In genomic region chr16:89312194-89312593, GRCh38 we compare ENCODE assay signal across 19 cellular contexts.
DNase-seq lines count a peak whose midpoint lies in the region; ATAC-seq, FAIRE-seq and TF ChIP-seq lines count a peak whose summit lies in the region.
"Had no signal": no experiment of that assay in that cellular context is flagged by ENCODE, and none has a peak within 500 bp of the region (broad histone marks: within the 10 kb centered on the region; RNA-seq: fewer than 3 reads in every experiment).

No MANE protein-coding gene starts in this region.

- no TSS peak for BruUV-seq in A673 (replicated peaks; lab: Mats Ljungman, UMichigan)

- H3K36me3 ChIP-seq in CD4-positive, alpha-beta memory T cell (ENCODE audit: insufficient read depth, low read length), result peaks cover 16% of the 10 kb centered on the region
- H3K36me3 ChIP-seq in astrocyte (ENCODE audit: insufficient read depth, low read length) (peaks cover 12% of the 10 kb centered on the region), A673 (ENCODE audit: insufficient read depth, low read length, poor library complexity, severe bottlenecking) (peaks cover 48% of the 10 kb centered on the region)

- peaks cover 0 to 42% of the 10 kb centered on the region in 2 donors for H3K36me3 Mint-ChIP-seq in CD4-positive, alpha-beta memory T cell
- peaks cover 23% of the 10 kb centered on the region for H3K36me3 Mint-ChIP-seq in astrocyte (ENCODE audit: low read depth, unreplicated experiment)
- H3K36me3 Mint-ChIP-seq in naive thymus-derived CD8-positive, alpha-beta T cell, result peaks cover 0 to 31% (median 0%) of the 10 kb centered on the region in 3 donors

- no peak for TF ChIP-seq CTCF in astrocyte (IDR thresholded peaks at IDR 0.05; ENCODE audit: insufficient read depth, low read depth, low read length)
- no peak for TF ChIP-seq CTCF in A673 (conservative IDR thresholded peaks at IDR 0.05; ENCODE audit: low read depth, low read length)

- H3K9me3 ChIP-seq in CD4-positive, alpha-beta memory T cell (ENCODE audit: control insufficient read depth in 1 of 2, low read length in 2 of 2), result no peaks in the 10 kb centered on the region
- no peaks in the 10 kb centered on the region for H3K9me3 ChIP-seq in astrocyte (ENCODE audit: insufficient read depth, low read depth, low read length)
- no peaks in the 10 kb centered on the region for H3K9me3 ChIP-seq in A673 (ENCODE audit: low read depth, low read length, poor library complexity, severe bottlenecking)
- H3K9me3 ChIP-seq: ascending aorta, MG63 had no signal

- H3K27me3 Mint-ChIP-seq in CD4-positive, alpha-beta memory T cell, result no peaks in the 10 kb centered on the region
- no peaks in the 10 kb centered on the region for H3K27me3 Mint-ChIP-seq in astrocyte (ENCODE audit: low read depth, unreplicated experiment)
- no peaks in the 10 kb centered on the region for H3K27me3 Mint-ChIP-seq in naive thymus-derived CD8-positive, alpha-beta T cell
- H3K27me3 Mint-ChIP-seq: B cell had no signal

- H3K27ac Mint-ChIP-seq in CD4-positive, alpha-beta memory T cell, result peak overlapping the region in 4 of 7 donors; percentile 15 to 98 (median 46)
- H3K27ac Mint-ChIP-seq in astrocyte (ENCODE audit: unreplicated experiment), result peak overlapping the region; percentile 53
- peak overlapping the region in 6 of 10 donors; percentile 46 to 80 (median 52) for H3K27ac Mint-ChIP-seq in naive thymus-derived CD8-positive, alpha-beta T cell
- H3K27ac Mint-ChIP-seq: B cell, mesothelial cell of epicardium had no signal

- H3K4me3 Mint-ChIP-seq in CD4-positive, alpha-beta memory T cell, result peak overlapping the region in 2 of 8 donors; percentile 25 to 53
- H3K4me3 Mint-ChIP-seq in astrocyte (ENCODE audit: unreplicated experiment), result no peak overlapping the region
- H3K4me3 Mint-ChIP-seq in naive thymus-derived CD8-positive, alpha-beta T cell, result peak overlapping the region in 2 of 10 donors; percentile 2 to 48
- H3K4me3 Mint-ChIP-seq: B cell, mesothelial cell of epicardium had no signal

- intact Hi-C loops in CD4-positive, alpha-beta memory T cell (cut with micrococcal nuclease), result no loop called here
- intact Hi-C loops in A673 (cut with micrococcal nuclease; ENCODE audit: unreplicated experiment), result no loop called here

- H3K4me1 Mint-ChIP-seq in CD4-positive, alpha-beta memory T cell, result peaks cover 68 to 94% (median 79%) of the 10 kb centered on the region in 4 donors
- H3K4me1 Mint-ChIP-seq in astrocyte (ENCODE audit: low read depth, unreplicated experiment), result peaks cover 54% of the 10 kb centered on the region
- peaks cover 51 to 97% (median 90%) of the 10 kb centered on the region in 4 donors for H3K4me1 Mint-ChIP-seq in naive thymus-derived CD8-positive, alpha-beta T cell
- H3K4me1 Mint-ChIP-seq: mesothelial cell of epicardium had no signal

- no peaks in the 10 kb centered on the region for H3K27me3 ChIP-seq in CD4-positive, alpha-beta memory T cell (ENCODE audit: insufficient read depth, low read length)
- H3K27me3 ChIP-seq in astrocyte (ENCODE audit: insufficient read depth, low read length) (no peaks in the 10 kb centered on the region), A673 (replicated peaks; ENCODE audit: insufficient read depth, low read depth, low read length, poor library complexity) (no peaks in the 10 kb centered on the region)
- H3K27me3 ChIP-seq: ascending aorta, foreskin keratinocyte, MG63 had no signal

- H3K4me2 ChIP-seq in astrocyte (ENCODE audit: low read length), result no peak overlapping the region

- no peak overlapping the region for H2AFZ ChIP-seq in astrocyte (ENCODE audit: low read depth, low read length)

- no peak overlapping the region for H3K9ac ChIP-seq in astrocyte (ENCODE audit: low read length)

- peaks cover 64% of the 10 kb centered on the region for H4K20me1 ChIP-seq in astrocyte (ENCODE audit: insufficient read depth, low read length)

- peaks cover 95% of the 10 kb centered on the region for H3K79me2 ChIP-seq in astrocyte (ENCODE audit: insufficient read depth, low read length)

- ATAC-seq in naive thymus-derived CD8-positive, alpha-beta T cell, result no peak
- ATAC-seq: foreskin keratinocyte, sciatic nerve had no signal

- no peak overlapping the region for H3K4me3 ChIP-seq in CD4-positive, alpha-beta memory T cell (ENCODE audit: low read length in 2 of 2)
- H3K4me3 ChIP-seq in astrocyte (ENCODE audit: insufficient read depth, low read depth, low read length) (no peak overlapping the region), A673 (ENCODE audit: low read depth, low read length, poor library complexity, severe bottlenecking) (no peak overlapping the region)
- H3K4me3 ChIP-seq: ascending aorta, MG63 had no signal

- H3K27ac ChIP-seq in CD4-positive, alpha-beta memory T cell (ENCODE audit: low read depth, low read length), result no peak overlapping the region
- no peak overlapping the region for H3K27ac ChIP-seq in astrocyte (ENCODE audit: low read depth, low read length)
- H3K27ac ChIP-seq in A673 (ENCODE audit: low read depth, low read length, poor library complexity, severe bottlenecking), result no peak overlapping the region
- H3K27ac ChIP-seq: ascending aorta, foreskin keratinocyte had no signal

- H3K4me1 ChIP-seq in CD4-positive, alpha-beta memory T cell (ENCODE audit: insufficient read depth, low read length), result peaks cover 98% of the 10 kb centered on the region
- H3K4me1 ChIP-seq in astrocyte (ENCODE audit: insufficient read depth, low read length), result peaks cover 30% of the 10 kb centered on the region
- peaks cover 36% of the 10 kb centered on the region for H3K4me1 ChIP-seq in A673 (ENCODE audit: insufficient read depth, low read length, poor library complexity, severe bottlenecking)

- POLR2A ChIA-PET in CD4-positive, alpha-beta memory T cell (lab: Charles Lee; ENCODE audit: partially characterized antibody), result no interaction called here
- POLR2A ChIA-PET in naive thymus-derived CD8-positive, alpha-beta T cell (lab: Charles Lee), result interaction anchor here (0.6 kb wide), 1 partner anchor 197 kb away, joined by 5 read pairs; no protein-coding TSS in a partner anchor
- POLR2A ChIA-PET in A673 (lab: Charles Lee; ENCODE audit: low non-redundant PET), result no interaction called here

- FAIRE-seq in astrocyte (lab: Jason Lieb, UNC) (no peak), GM12892 (lab: Jason Lieb, UNC) (no peak)
- FAIRE-seq: endothelial cell of umbilical vein had no signal

- peaks cover 0 to 3% (median 0%) of the 10 kb centered on the region in 8 donors for H3K9me3 Mint-ChIP-seq in CD4-positive, alpha-beta memory T cell
- no peaks in the 10 kb centered on the region for H3K9me3 Mint-ChIP-seq in astrocyte (ENCODE audit: unreplicated experiment)
- H3K9me3 Mint-ChIP-seq in naive thymus-derived CD8-positive, alpha-beta T cell, result no peaks in the 10 kb centered on the region
- H3K9me3 Mint-ChIP-seq: mesothelial cell of epicardium had no signal

- CTCF ChIA-PET in CD4-positive, alpha-beta memory T cell (lab: Charles Lee; ENCODE audit: partially characterized antibody), result no interaction called here
- CTCF ChIA-PET in A673 (lab: Charles Lee), result no interaction called here

- DNase-seq in Ammon's horn (ENCODE audit: low spot score) (peak; percentile 55), astrocyte (ENCODE audit: low read depth) (no peak), GM12892 (ENCODE audit: insufficient read length) (no peak), NCI-H345 (lab: John Stamatoyannopoulos, UW) (no peak), A673 (ENCODE audit: low spot score) (no peak)
- DNase-seq in CD4-positive, alpha-beta memory T cell, result no peak
- no peak for DNase-seq in naive thymus-derived CD8-positive, alpha-beta T cell
- DNase-seq: foreskin keratinocyte, HCEC 1CT, IMR-90, MG63, NCI-H1694 treated with DMSO at 0.1 percent for 48 hours, NCI-H446 treated with DMSO at 0.1 percent for 48 hours, RPMI8226 had no signal

- TF ChIP-seq POLR2A in GM12892 (IDR thresholded peaks at IDR 0.05; ENCODE audit: low read depth, low read length), result no peak
